ENCODE assay signal across 1 cellular context in the genomic region with DNA sequence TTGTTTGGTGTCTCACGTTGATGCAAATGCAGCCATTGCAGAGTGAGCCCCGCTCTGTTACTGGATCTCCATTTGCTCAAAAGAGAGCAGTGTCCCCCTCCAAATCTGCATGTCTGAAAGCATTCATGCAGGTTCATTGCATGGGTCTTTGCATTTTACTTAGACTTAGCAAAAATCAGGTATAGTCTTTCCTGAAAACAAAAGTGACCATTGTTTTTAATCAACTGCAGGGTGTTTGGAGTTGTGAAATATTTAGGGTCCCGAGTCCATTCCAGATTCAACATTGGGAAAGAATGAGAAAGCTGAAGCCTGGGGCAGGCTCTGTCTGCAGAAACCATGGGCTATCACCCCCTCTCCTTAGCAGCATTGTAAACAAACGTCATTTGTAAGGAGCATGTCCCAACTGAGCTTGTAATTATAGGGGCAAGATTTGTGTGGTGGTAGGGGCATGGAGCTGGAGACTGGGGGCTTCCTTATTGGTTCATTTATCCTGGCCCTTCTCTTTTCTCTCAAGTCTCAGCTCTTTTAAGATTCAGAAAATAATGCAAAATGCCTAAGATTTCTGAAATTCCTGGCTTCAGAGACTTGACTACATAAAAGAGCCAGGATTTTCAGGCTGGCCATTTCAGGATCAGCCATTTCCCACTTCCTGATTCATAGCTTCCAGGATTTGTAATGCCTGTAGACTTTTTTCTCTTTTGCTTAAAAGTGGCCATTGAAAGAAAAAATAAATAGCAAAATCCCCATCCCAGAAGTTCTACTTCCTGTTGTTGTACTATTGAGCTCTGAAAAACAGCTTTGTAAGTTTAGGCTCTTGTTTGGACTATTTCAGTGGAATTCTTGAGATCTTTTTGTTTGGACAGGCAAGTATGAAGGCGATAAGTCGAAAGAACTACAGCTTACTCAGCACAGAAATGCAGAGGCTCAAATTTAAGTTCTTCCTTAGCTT.
A peak's percentile ranks its signal among the peaks of the same experiment; 100 is the strongest.
TF ChIP-seq lines count a peak whose summit lies in the region.

No MANE protein-coding gene starts in this region.

TF ChIP-seq in HepG2, 621 proteins besides CTCF, POLR2A, EP300 and RAD21 (continued from another document and continues in another):
- TF ChIP-seq, protein P1, sequence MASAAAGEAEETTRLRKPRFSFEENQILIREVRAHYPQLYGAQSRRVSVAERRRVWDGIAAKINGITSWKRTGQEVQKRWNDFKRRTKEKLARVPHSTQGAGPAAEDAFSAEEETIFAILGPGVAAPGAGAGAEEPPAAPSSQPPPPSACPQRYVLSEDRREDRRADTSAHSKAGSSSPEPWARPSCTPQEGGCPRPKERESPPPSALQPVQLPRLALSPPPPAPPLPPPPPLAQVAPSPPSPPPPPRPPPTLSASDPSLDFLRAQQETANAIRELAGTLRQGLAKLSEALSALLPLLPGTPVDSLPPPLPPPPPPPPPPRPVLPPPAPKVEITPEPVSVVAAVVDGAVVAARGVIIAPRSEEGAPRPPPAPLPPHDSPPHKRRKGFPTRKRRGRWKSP (CRISPR knock-in tag; IDR thresholded peaks at IDR 0.05): peak; percentile 53; the same call in 1 of the 2 replicates
- TF ChIP-seq ZNF317 (CRISPR knock-in tag; IDR thresholded peaks at IDR 0.05) (0 out of 2 replicates have a peak, but pooled peaks have one; percentile 40), BCL6 (CRISPR knock-in tag; IDR thresholded peaks at IDR 0.05) (peak; percentile 77), ARNT2 (CRISPR knock-in tag; IDR thresholded peaks at IDR 0.05; ENCODE audit: low read depth) (0 out of 2 replicates have a peak, but pooled peaks have one; percentile 30), MTA1 (CRISPR knock-in tag; IDR thresholded peaks at IDR 0.05; ENCODE audit: borderline replicate concordance) (no peak), PLRG1 (conservative IDR thresholded peaks at IDR 0.05) (no peak), PHB2 (IDR thresholded peaks at IDR 0.05; ENCODE audit: partially characterized antibody) (no peak), ZNF121 (CRISPR knock-in tag; IDR thresholded peaks at IDR 0.05) (no peak), NCOR1 (IDR thresholded peaks at IDR 0.05; ENCODE audit: borderline replicate concordance, low read length) (peak; percentile 97), ETV5 (CRISPR knock-in tag; IDR thresholded peaks at IDR 0.05; ENCODE audit: borderline replicate concordance) (peak; percentile 43; the same call in 1 of the 2 replicates), KDM1A (CRISPR knock-in tag; IDR thresholded peaks at IDR 0.05) (0 out of 2 replicates have a peak, but pooled peaks have one; percentile 10), DMAP1 (CRISPR knock-in tag; IDR thresholded peaks at IDR 0.05) (peak; percentile 47; the same call in 1 of the 2 replicates), TEAD3 (CRISPR knock-in tag; optimal IDR thresholded peaks at IDR 0.05; ENCODE audit: borderline replicate concordance) (peak; percentile 18), FOXK1 (CRISPR knock-in tag; IDR thresholded peaks at IDR 0.05; ENCODE audit: borderline replicate concordance, low read depth) (peak; percentile 29; the same call in 1 of the 2 replicates), MAFF (IDR thresholded peaks at IDR 0.05; ENCODE audit: low read depth, low read length) (0 out of 2 replicates have a peak, but pooled peaks have one; percentile 23), BRD4 (CRISPR knock-in tag; IDR thresholded peaks at IDR 0.05) (0 out of 2 replicates have a peak, but pooled peaks have one; percentile 37), TBX2 (CRISPR knock-in tag; IDR thresholded peaks at IDR 0.05; ENCODE audit: borderline replicate concordance) (peak; percentile 74; the same call in 1 of the 2 replicates), ZFP1 (CRISPR knock-in tag; IDR thresholded peaks at IDR 0.05) (peak; percentile 16; the same call in 1 of the 2 replicates), DNMT3B (CRISPR knock-in tag; conservative IDR thresholded peaks at IDR 0.05) (0 out of 2 replicates have a peak, but pooled peaks have one; percentile 20), TSC22D2 (CRISPR knock-in tag; IDR thresholded peaks at IDR 0.05; ENCODE audit: borderline replicate concordance) (no peak; the same call in 1 of the 2 replicates), SOX6 (IDR thresholded peaks at IDR 0.05) (no peak), SOX6 (CRISPR knock-in tag; IDR thresholded peaks at IDR 0.05) (peak; percentile 96), HDAC1 (CRISPR knock-in tag; IDR thresholded peaks at IDR 0.05) (peak; percentile 65), CEBPG (CRISPR knock-in tag; IDR thresholded peaks at IDR 0.05) (peak; percentile 89), FOXJ3 (CRISPR knock-in tag; IDR thresholded peaks at IDR 0.05; ENCODE audit: borderline replicate concordance) (peak; percentile 88), HOXA5 (CRISPR knock-in tag; IDR thresholded peaks at IDR 0.05) (peak; percentile 70; the same call in 1 of the 2 replicates), SIN3A (IDR thresholded peaks at IDR 0.05; ENCODE audit: borderline replicate concordance, low read depth, low read length) (0 out of 2 replicates have a peak, but pooled peaks have one; percentile 35), CHD4 (IDR thresholded peaks at IDR 0.05; ENCODE audit: borderline replicate concordance, low read length) (peak; percentile 71; the same call in 1 of the 2 replicates), RBM22 (optimal IDR thresholded peaks at IDR 0.05; ENCODE audit: low read length) (no peak)
- TF ChIP-seq, protein P2, sequence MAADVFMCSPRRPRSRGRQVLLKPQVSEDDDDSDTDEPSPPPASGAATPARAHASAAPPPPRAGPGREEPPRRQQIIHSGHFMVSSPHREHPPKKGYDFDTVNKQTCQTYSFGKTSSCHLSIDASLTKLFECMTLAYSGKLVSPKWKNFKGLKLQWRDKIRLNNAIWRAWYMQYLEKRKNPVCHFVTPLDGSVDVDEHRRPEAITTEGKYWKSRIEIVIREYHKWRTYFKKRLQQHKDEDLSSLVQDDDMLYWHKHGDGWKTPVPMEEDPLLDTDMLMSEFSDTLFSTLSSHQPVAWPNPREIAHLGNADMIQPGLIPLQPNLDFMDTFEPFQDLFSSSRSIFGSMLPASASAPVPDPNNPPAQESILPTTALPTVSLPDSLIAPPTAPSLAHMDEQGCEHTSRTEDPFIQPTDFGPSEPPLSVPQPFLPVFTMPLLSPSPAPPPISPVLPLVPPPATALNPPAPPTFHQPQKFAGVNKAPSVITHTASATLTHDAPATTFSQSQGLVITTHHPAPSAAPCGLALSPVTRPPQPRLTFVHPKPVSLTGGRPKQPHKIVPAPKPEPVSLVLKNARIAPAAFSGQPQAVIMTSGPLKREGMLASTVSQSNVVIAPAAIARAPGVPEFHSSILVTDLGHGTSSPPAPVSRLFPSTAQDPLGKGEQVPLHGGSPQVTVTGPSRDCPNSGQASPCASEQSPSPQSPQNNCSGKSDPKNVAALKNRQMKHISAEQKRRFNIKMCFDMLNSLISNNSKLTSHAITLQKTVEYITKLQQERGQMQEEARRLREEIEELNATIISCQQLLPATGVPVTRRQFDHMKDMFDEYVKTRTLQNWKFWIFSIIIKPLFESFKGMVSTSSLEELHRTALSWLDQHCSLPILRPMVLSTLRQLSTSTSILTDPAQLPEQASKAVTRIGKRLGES (CRISPR knock-in tag; IDR thresholded peaks at IDR 0.05; ENCODE audit: borderline replicate concordance): 0 out of 2 replicates have a peak, but pooled peaks have one; percentile 64
- TF ChIP-seq, protein P3, sequence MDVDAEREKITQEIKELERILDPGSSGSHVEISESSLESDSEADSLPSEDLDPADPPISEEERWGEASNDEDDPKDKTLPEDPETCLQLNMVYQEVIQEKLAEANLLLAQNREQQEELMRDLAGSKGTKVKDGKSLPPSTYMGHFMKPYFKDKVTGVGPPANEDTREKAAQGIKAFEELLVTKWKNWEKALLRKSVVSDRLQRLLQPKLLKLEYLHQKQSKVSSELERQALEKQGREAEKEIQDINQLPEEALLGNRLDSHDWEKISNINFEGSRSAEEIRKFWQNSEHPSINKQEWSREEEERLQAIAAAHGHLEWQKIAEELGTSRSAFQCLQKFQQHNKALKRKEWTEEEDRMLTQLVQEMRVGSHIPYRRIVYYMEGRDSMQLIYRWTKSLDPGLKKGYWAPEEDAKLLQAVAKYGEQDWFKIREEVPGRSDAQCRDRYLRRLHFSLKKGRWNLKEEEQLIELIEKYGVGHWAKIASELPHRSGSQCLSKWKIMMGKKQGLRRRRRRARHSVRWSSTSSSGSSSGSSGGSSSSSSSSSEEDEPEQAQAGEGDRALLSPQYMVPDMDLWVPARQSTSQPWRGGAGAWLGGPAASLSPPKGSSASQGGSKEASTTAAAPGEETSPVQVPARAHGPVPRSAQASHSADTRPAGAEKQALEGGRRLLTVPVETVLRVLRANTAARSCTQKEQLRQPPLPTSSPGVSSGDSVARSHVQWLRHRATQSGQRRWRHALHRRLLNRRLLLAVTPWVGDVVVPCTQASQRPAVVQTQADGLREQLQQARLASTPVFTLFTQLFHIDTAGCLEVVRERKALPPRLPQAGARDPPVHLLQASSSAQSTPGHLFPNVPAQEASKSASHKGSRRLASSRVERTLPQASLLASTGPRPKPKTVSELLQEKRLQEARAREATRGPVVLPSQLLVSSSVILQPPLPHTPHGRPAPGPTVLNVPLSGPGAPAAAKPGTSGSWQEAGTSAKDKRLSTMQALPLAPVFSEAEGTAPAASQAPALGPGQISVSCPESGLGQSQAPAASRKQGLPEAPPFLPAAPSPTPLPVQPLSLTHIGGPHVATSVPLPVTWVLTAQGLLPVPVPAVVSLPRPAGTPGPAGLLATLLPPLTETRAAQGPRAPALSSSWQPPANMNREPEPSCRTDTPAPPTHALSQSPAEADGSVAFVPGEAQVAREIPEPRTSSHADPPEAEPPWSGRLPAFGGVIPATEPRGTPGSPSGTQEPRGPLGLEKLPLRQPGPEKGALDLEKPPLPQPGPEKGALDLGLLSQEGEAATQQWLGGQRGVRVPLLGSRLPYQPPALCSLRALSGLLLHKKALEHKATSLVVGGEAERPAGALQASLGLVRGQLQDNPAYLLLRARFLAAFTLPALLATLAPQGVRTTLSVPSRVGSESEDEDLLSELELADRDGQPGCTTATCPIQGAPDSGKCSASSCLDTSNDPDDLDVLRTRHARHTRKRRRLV (CRISPR knock-in tag; IDR thresholded peaks at IDR 0.05): 0 out of 2 replicates have a peak, but pooled peaks have one; percentile 12
- TF ChIP-seq, protein P4, sequence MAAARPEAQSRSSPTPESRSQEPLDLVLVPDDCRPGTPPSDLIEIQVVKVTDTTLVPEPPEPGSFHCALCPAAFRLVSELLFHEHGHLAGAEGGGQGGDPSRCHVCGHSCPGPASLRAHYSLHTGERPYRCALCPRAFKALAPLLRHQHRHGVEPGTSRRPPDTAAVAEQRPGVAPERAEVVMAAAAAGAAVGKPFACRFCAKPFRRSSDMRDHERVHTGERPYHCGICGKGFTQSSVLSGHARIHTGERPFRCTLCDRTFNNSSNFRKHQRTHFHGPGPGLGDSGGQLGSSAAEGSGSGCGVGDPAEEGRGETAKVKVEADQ (CRISPR knock-in tag; IDR thresholded peaks at IDR 0.05; ENCODE audit: borderline replicate concordance): peak; percentile 40; the same call in 1 of the 2 replicates
- TF ChIP-seq, protein P5, sequence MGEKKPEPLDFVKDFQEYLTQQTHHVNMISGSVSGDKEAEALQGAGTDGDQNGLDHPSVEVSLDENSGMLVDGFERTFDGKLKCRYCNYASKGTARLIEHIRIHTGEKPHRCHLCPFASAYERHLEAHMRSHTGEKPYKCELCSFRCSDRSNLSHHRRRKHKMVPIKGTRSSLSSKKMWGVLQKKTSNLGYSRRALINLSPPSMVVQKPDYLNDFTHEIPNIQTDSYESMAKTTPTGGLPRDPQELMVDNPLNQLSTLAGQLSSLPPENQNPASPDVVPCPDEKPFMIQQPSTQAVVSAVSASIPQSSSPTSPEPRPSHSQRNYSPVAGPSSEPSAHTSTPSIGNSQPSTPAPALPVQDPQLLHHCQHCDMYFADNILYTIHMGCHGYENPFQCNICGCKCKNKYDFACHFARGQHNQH (CRISPR knock-in tag; IDR thresholded peaks at IDR 0.05): peak; percentile 72; the same call in 1 of the 2 replicates
- TF ChIP-seq, protein P6, sequence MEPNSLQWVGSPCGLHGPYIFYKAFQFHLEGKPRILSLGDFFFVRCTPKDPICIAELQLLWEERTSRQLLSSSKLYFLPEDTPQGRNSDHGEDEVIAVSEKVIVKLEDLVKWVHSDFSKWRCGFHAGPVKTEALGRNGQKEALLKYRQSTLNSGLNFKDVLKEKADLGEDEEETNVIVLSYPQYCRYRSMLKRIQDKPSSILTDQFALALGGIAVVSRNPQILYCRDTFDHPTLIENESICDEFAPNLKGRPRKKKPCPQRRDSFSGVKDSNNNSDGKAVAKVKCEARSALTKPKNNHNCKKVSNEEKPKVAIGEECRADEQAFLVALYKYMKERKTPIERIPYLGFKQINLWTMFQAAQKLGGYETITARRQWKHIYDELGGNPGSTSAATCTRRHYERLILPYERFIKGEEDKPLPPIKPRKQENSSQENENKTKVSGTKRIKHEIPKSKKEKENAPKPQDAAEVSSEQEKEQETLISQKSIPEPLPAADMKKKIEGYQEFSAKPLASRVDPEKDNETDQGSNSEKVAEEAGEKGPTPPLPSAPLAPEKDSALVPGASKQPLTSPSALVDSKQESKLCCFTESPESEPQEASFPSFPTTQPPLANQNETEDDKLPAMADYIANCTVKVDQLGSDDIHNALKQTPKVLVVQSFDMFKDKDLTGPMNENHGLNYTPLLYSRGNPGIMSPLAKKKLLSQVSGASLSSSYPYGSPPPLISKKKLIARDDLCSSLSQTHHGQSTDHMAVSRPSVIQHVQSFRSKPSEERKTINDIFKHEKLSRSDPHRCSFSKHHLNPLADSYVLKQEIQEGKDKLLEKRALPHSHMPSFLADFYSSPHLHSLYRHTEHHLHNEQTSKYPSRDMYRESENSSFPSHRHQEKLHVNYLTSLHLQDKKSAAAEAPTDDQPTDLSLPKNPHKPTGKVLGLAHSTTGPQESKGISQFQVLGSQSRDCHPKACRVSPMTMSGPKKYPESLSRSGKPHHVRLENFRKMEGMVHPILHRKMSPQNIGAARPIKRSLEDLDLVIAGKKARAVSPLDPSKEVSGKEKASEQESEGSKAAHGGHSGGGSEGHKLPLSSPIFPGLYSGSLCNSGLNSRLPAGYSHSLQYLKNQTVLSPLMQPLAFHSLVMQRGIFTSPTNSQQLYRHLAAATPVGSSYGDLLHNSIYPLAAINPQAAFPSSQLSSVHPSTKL (CRISPR knock-in tag; IDR thresholded peaks at IDR 0.05): peak; percentile 87
- TF ChIP-seq, protein P7, sequence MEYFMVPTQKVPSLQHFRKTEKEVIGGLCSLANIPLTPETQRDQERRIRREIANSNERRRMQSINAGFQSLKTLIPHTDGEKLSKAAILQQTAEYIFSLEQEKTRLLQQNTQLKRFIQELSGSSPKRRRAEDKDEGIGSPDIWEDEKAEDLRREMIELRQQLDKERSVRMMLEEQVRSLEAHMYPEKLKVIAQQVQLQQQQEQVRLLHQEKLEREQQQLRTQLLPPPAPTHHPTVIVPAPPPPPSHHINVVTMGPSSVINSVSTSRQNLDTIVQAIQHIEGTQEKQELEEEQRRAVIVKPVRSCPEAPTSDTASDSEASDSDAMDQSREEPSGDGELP (IDR thresholded peaks at IDR 0.05; ENCODE audit: borderline replicate concordance, low read depth): peak; percentile 33; the same call in 1 of the 2 replicates
- TF ChIP-seq, protein P8, sequence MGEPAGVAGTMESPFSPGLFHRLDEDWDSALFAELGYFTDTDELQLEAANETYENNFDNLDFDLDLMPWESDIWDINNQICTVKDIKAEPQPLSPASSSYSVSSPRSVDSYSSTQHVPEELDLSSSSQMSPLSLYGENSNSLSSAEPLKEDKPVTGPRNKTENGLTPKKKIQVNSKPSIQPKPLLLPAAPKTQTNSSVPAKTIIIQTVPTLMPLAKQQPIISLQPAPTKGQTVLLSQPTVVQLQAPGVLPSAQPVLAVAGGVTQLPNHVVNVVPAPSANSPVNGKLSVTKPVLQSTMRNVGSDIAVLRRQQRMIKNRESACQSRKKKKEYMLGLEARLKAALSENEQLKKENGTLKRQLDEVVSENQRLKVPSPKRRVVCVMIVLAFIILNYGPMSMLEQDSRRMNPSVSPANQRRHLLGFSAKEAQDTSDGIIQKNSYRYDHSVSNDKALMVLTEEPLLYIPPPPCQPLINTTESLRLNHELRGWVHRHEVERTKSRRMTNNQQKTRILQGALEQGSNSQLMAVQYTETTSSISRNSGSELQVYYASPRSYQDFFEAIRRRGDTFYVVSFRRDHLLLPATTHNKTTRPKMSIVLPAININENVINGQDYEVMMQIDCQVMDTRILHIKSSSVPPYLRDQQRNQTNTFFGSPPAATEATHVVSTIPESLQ (CRISPR knock-in tag; conservative IDR thresholded peaks at IDR 0.05): no peak
